ENCODE assay signal across 1 cellular context in the genomic region with DNA sequence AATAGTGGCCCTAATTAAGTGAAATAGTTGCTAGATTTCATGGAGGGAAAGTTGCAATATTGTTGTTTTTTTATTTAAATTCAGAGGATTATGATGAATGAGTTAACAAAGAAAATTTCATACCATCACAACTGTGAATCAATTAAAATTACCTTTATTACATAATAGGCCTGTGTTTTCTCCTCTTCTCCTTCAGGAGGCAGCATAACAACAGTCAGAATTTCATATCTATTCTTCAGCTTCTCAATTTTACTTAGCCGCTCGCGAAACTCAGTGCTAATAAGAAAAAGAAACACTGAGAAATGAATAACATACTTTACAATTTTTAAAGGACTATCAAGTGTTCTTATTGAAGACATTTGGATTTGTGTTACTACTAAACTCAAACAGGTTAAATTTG.
TF ChIP-seq lines count a peak whose summit lies in the region.

No MANE protein-coding gene starts in this region.

TF ChIP-seq in GM12878, 131 proteins besides CTCF, POLR2A, EP300 and RAD21:
- no peak for TF ChIP-seq SRF (IDR thresholded peaks at IDR 0.05; ENCODE audit: low read depth in 2 of 2, low read length in 2 of 2)
- TF ChIP-seq, protein P1, sequence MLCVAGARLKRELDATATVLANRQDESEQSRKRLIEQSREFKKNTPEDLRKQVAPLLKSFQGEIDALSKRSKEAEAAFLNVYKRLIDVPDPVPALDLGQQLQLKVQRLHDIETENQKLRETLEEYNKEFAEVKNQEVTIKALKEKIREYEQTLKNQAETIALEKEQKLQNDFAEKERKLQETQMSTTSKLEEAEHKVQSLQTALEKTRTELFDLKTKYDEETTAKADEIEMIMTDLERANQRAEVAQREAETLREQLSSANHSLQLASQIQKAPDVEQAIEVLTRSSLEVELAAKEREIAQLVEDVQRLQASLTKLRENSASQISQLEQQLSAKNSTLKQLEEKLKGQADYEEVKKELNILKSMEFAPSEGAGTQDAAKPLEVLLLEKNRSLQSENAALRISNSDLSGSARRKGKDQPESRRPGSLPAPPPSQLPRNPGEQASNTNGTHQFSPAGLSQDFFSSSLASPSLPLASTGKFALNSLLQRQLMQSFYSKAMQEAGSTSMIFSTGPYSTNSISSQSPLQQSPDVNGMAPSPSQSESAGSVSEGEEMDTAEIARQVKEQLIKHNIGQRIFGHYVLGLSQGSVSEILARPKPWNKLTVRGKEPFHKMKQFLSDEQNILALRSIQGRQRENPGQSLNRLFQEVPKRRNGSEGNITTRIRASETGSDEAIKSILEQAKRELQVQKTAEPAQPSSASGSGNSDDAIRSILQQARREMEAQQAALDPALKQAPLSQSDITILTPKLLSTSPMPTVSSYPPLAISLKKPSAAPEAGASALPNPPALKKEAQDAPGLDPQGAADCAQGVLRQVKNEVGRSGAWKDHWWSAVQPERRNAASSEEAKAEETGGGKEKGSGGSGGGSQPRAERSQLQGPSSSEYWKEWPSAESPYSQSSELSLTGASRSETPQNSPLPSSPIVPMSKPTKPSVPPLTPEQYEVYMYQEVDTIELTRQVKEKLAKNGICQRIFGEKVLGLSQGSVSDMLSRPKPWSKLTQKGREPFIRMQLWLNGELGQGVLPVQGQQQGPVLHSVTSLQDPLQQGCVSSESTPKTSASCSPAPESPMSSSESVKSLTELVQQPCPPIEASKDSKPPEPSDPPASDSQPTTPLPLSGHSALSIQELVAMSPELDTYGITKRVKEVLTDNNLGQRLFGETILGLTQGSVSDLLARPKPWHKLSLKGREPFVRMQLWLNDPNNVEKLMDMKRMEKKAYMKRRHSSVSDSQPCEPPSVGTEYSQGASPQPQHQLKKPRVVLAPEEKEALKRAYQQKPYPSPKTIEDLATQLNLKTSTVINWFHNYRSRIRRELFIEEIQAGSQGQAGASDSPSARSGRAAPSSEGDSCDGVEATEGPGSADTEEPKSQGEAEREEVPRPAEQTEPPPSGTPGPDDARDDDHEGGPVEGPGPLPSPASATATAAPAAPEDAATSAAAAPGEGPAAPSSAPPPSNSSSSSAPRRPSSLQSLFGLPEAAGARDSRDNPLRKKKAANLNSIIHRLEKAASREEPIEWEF (IDR thresholded peaks at IDR 0.05; ENCODE audit: insufficient replicate concordance, low read depth, low read length): no peak
- TF ChIP-seq EGR1 (IDR thresholded peaks at IDR 0.05; ENCODE audit: borderline replicate concordance in 1 of 2, low read depth in 2 of 2, low read length in 2 of 2): no peak
- TF ChIP-seq RELA (IDR thresholded peaks at IDR 0.05; ENCODE audit: borderline replicate concordance, partially characterized antibody): no peak
- no peak for TF ChIP-seq MEF2A (IDR thresholded peaks at IDR 0.05; ENCODE audit: insufficient read depth, low read depth, low read length)
